16 cellular contexts compared by ENCODE assay signal in the genomic region with DNA sequence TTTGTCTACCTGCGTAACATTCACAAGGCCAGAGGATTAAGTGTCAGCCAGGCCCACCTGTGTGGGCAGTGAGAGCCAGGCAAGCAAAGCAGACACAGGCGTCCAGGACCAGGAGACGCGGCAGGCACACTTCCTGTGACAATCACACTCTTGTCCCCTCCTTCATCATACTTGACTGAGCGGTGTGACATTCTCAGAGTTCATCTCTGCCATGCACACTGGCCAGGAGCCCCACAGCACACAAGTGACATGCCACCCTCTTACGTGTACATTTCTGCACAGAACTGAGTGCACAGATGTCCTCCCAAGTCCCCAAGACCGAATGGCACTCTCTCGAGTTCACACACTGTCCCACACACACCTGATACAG. TPM values are rescaled to one million over a fixed set of nuclear protein-coding genes. Genes with fewer than 3 reads are reported as not detected.
DNase-seq lines count a peak whose midpoint lies in the region; ATAC-seq and TF ChIP-seq lines count a peak whose summit lies in the region.
"Had no signal": no experiment of that assay in that cellular context is flagged by ENCODE, and none has a peak within 500 bp of the region (broad histone marks: within the 10 kb centered on the region; RNA-seq: fewer than 3 reads in every experiment).

No MANE protein-coding gene starts in this region.

- no peak for ATAC-seq in naive thymus-derived CD4-positive, alpha-beta T cell
- no peak for ATAC-seq in left lung
- no peak for ATAC-seq in GM18517 (IDR thresholded peaks at IDR 0.05; ENCODE audit: unreplicated experiment)

- peak in 2 of 5 donors; percentile 19 to 45 for DNase-seq in CD8-positive, alpha-beta memory T cell
- no peak for DNase-seq in activated T-helper 1 cell treated with anti-CD3 and anti-CD28 coated beads, Interleukin-12 subunit alpha, Interleukin-12 subunit beta, Interleukin-2, Interleukin-4 antibody, amounts not matched to agents 30 ng/mL and 10 ng/mL and 1 ng/mL, durations not matched to agents 14 hours and 24 hours and 36 hours (ENCODE audit: low spot score)
- DNase-seq in naive thymus-derived CD4-positive, alpha-beta T cell = no peak
- no peak for DNase-seq in left lung
- no peak for DNase-seq in OCI-LY7 (ENCODE audit: low spot score)
- DNase-seq in NCI-H1436 (lab: John Stamatoyannopoulos, UW) = no peak
- DNase-seq: activated CD4-positive, alpha-beta T cell treated with anti-CD3 and anti-CD28 coated beads for 48 hours; AML-193; DMS79 treated with DMSO at 0.1 percent for 48 hours; effector CD4-positive, alpha-beta T cell; NCI-H1417; NCI-H2227 treated with DMSO at 0.1 percent for 48 hours; substantia nigra had no signal

- H2AFZ ChIP-seq in OCI-LY7 (ENCODE audit: low read length) = no peak overlapping the region

- H3K9ac ChIP-seq in BLaER1 treated with 17β-estradiol and CSF1 and Interleukin-3, amounts not matched to agents 10 nM and 100 nM = peak overlapping the region in 4 of 11 experiments; percentile 2 to 55 (median 48); a peak in 4 of 22 replicates

- H3K27ac ChIP-seq in BLaER1 treated with 17β-estradiol and CSF1 and Interleukin-3, amounts not matched to agents 10 nM and 100 nM = peak overlapping the region in 4 of 11 experiments; percentile 16 to 72 (median 58); a peak in 3 of 22 replicates
- no peak overlapping the region for H3K27ac ChIP-seq in CD8-positive, alpha-beta memory T cell (ENCODE audit: low read depth, low read length)
- H3K27ac ChIP-seq in naive thymus-derived CD4-positive, alpha-beta T cell (ENCODE audit: low read depth, low read length) = peak overlapping the region; percentile 54
- H3K27ac ChIP-seq in left lung (peak overlapping the region in 1 of 2 donors; percentile 29), OCI-LY7 (ENCODE audit: low read depth, low read length, poor library complexity, severe bottlenecking) (no peak overlapping the region)

- POLR2A ChIA-PET in CD8-positive, alpha-beta memory T cell (lab: Charles Lee) = no interaction called here
- POLR2A ChIA-PET in naive thymus-derived CD4-positive, alpha-beta T cell (lab: Charles Lee) = interaction anchor here (1.8 to 4.0 kb wide), 3 partner anchors 10 to 20 kb away, joined by 5 to 42 read pairs (median 18); partner anchors contain the start of gene PPP1R9B
- POLR2A ChIA-PET in OCI-LY7 (lab: Charles Lee) = interaction anchor here (0.7 kb wide), 1 partner anchor 27 kb away, joined by 3 read pairs; no protein-coding TSS in a partner anchor

- no peaks in the 10 kb centered on the region for H3K9me2 ChIP-seq in OCI-LY7 (ENCODE audit: insufficient read depth, low read length)

- peaks cover 27 to 93% (median 38%) of the 10 kb centered on the region in 3 donors for H3K36me3 Mint-ChIP-seq in CD8-positive, alpha-beta memory T cell
- peaks cover 74% of the 10 kb centered on the region for H3K36me3 Mint-ChIP-seq in activated T-helper 1 cell treated with anti-CD3 and anti-CD28 coated beads, Interleukin-12 subunit alpha, Interleukin-12 subunit beta, Interleukin-2, Interleukin-4 antibody, amounts not matched to agents 30 ng/mL and 10 ng/mL and 1 ng/mL, durations not matched to agents 14 hours and 24 hours and 36 hours (ENCODE audit: low read depth)
- peaks cover 5 to 73% (median 42%) of the 10 kb centered on the region in 5 donors for H3K36me3 Mint-ChIP-seq in naive thymus-derived CD4-positive, alpha-beta T cell

- H3K9me3 Mint-ChIP-seq in CD8-positive, alpha-beta memory T cell = no peaks in the 10 kb centered on the region
- no peaks in the 10 kb centered on the region for H3K9me3 Mint-ChIP-seq in activated T-helper 1 cell treated with anti-CD3 and anti-CD28 coated beads, Interleukin-12 subunit alpha, Interleukin-12 subunit beta, Interleukin-2, Interleukin-4 antibody, amounts not matched to agents 30 ng/mL and 10 ng/mL and 1 ng/mL, durations not matched to agents 14 hours and 24 hours and 36 hours
- H3K9me3 Mint-ChIP-seq in naive thymus-derived CD4-positive, alpha-beta T cell = no peaks in the 10 kb centered on the region

- H3K79me2 ChIP-seq in OCI-LY7 (ENCODE audit: insufficient read depth, low read depth, low read length) = peaks cover 18% of the 10 kb centered on the region

- no TSS peak for BruUV-seq in OCI-LY7 (replicated peaks; lab: Mats Ljungman, UMichigan)

- peaks cover 92 to 100% (median 100%) of the 10 kb centered on the region in 11 experiments for H4K20me1 ChIP-seq in BLaER1 treated with 17β-estradiol and CSF1 and Interleukin-3, amounts not matched to agents 10 nM and 100 nM
- H4K20me1 ChIP-seq in OCI-LY7 (ENCODE audit: insufficient read depth, low read length) = peaks cover 10% of the 10 kb centered on the region

- TF ChIP-seq CTCF in left lung (IDR thresholded peaks at IDR 0.05) (no peak), OCI-LY7 (conservative IDR thresholded peaks at IDR 0.05; ENCODE audit: low read length) (no peak)

- H3K4me2 ChIP-seq in BLaER1 treated with 17β-estradiol and CSF1 and Interleukin-3, amounts not matched to agents 10 nM and 100 nM = peak overlapping the region; percentile 85 to 99 (median 94); a peak in 21 of 22 replicates
- no peak overlapping the region for H3K4me2 ChIP-seq in OCI-LY7 (ENCODE audit: low read length)

- peaks cover 86 to 100% (median 98%) of the 10 kb centered on the region in 11 experiments for H3K36me3 ChIP-seq in BLaER1 treated with 17β-estradiol and CSF1 and Interleukin-3, amounts not matched to agents 10 nM and 100 nM
- peaks cover 45% of the 10 kb centered on the region for H3K36me3 ChIP-seq in CD8-positive, alpha-beta memory T cell (ENCODE audit: insufficient read depth, low read length)
- peaks cover 22 to 80% (median 31%) of the 10 kb centered on the region in 3 experiments for H3K36me3 ChIP-seq in naive thymus-derived CD4-positive, alpha-beta T cell (ENCODE audit: control insufficient read depth in 2 of 3, insufficient read depth in 3 of 3, low read length in 3 of 3)
- H3K36me3 ChIP-seq in left lung (peaks cover 0 to 86% of the 10 kb centered on the region in 2 donors), OCI-LY7 (ENCODE audit: insufficient read depth, low read length) (peaks cover 99% of the 10 kb centered on the region)

- H3K27me3 Mint-ChIP-seq in CD8-positive, alpha-beta memory T cell = peaks cover 0 to under 1% of the 10 kb centered on the region in 2 donors
- no peaks in the 10 kb centered on the region for H3K27me3 Mint-ChIP-seq in activated T-helper 1 cell treated with anti-CD3 and anti-CD28 coated beads, Interleukin-12 subunit alpha, Interleukin-12 subunit beta, Interleukin-2, Interleukin-4 antibody, amounts not matched to agents 30 ng/mL and 10 ng/mL and 1 ng/mL, durations not matched to agents 14 hours and 24 hours and 36 hours (ENCODE audit: insufficient read depth)
- no peaks in the 10 kb centered on the region for H3K27me3 Mint-ChIP-seq in naive thymus-derived CD4-positive, alpha-beta T cell

- CTCF ChIA-PET in CD8-positive, alpha-beta memory T cell (lab: Charles Lee) = interaction anchor here (1.0 to 5.3 kb wide), 8 partner anchors 10 to 59 kb away, joined by 3 to 52 read pairs (median 13); partner anchors contain the start of gene PPP1R9B
- CTCF ChIA-PET in naive thymus-derived CD4-positive, alpha-beta T cell (lab: Charles Lee) = interaction anchor here (1.0 to 3.9 kb wide), 4 partner anchors 8 to 20 kb away, joined by 3 to 59 read pairs (median 43); partner anchors contain the start of gene PPP1R9B
- CTCF ChIA-PET in OCI-LY7 (lab: Charles Lee; ENCODE audit: unreplicated experiment) = no interaction called here

- intact Hi-C loops in activated T-helper 1 cell treated with anti-CD3 and anti-CD28 coated beads, Interleukin-12 subunit alpha, Interleukin-12 subunit beta, Interleukin-2, Interleukin-4 antibody, amounts not matched to agents 30 ng/mL and 10 ng/mL and 1 ng/mL, durations not matched to agents 14 hours and 24 hours and 36 hours (cut with micrococcal nuclease) = loop anchor here (2.0 kb wide), 1 partner anchor 57 kb away; no protein-coding TSS in a partner anchor
- intact Hi-C loops in naive thymus-derived CD4-positive, alpha-beta T cell (cut with micrococcal nuclease) = loop anchor here (2.0 to 10.0 kb wide), 2 partner anchors 57 to 563 kb away; partner anchors contain the start of gene ANKRD40 (in 1 of the 2)
- intact Hi-C loops in left lung (cut with DNase I) (no loop called here), OCI-LY7 (cut with micrococcal nuclease; ENCODE audit: unreplicated experiment) (no loop called here)

- peak overlapping the region in 4 of 10 experiments; percentile 6 to 49 (median 40); a peak in 6 of 20 replicates for H3K4me3 ChIP-seq in BLaER1 treated with 17β-estradiol and CSF1 and Interleukin-3, amounts not matched to agents 10 nM and 100 nM
- H3K4me3 ChIP-seq in CD8-positive, alpha-beta memory T cell (ENCODE audit: low read length) = no peak overlapping the region
- no peak overlapping the region for H3K4me3 ChIP-seq in naive thymus-derived CD4-positive, alpha-beta T cell (ENCODE audit: low read length)
- no peak overlapping the region for H3K4me3 ChIP-seq in left lung
- no peak overlapping the region for H3K4me3 ChIP-seq in OCI-LY7 (ENCODE audit: low read depth, low read length, poor library complexity, severe bottlenecking)

- peak overlapping the region; percentile 79 to 98 (median 90) for H3K27ac Mint-ChIP-seq in CD8-positive, alpha-beta memory T cell
- peak overlapping the region; percentile 87 for H3K27ac Mint-ChIP-seq in activated T-helper 1 cell treated with anti-CD3 and anti-CD28 coated beads, Interleukin-12 subunit alpha, Interleukin-12 subunit beta, Interleukin-2, Interleukin-4 antibody, amounts not matched to agents 30 ng/mL and 10 ng/mL and 1 ng/mL, durations not matched to agents 14 hours and 24 hours and 36 hours
- peak overlapping the region; percentile 72 to 92 (median 87) for H3K27ac Mint-ChIP-seq in naive thymus-derived CD4-positive, alpha-beta T cell

- peaks cover 59 to 86% (median 73%) of the 10 kb centered on the region in 10 experiments for H3K4me1 ChIP-seq in BLaER1 treated with 17β-estradiol and CSF1 and Interleukin-3, amounts not matched to agents 10 nM and 100 nM
- H3K4me1 ChIP-seq in CD8-positive, alpha-beta memory T cell (ENCODE audit: insufficient read depth, low read length) = peaks cover 74% of the 10 kb centered on the region
- peaks cover 47 to 52% of the 10 kb centered on the region in 2 donors for H3K4me1 ChIP-seq in naive thymus-derived CD4-positive, alpha-beta T cell (ENCODE audit: control insufficient read depth in 2 of 2, insufficient read depth in 2 of 2, low read length in 2 of 2)
- H3K4me1 ChIP-seq in left lung (peaks cover 24 to 79% of the 10 kb centered on the region in 2 donors), OCI-LY7 (ENCODE audit: insufficient read depth, low read length, poor library complexity, severe bottlenecking) (peaks cover 39% of the 10 kb centered on the region)

- peaks cover 68 to 89% (median 76%) of the 10 kb centered on the region in 3 donors for H3K4me1 Mint-ChIP-seq in CD8-positive, alpha-beta memory T cell
- H3K4me1 Mint-ChIP-seq in activated T-helper 1 cell treated with anti-CD3 and anti-CD28 coated beads, Interleukin-12 subunit alpha, Interleukin-12 subunit beta, Interleukin-2, Interleukin-4 antibody, amounts not matched to agents 30 ng/mL and 10 ng/mL and 1 ng/mL, durations not matched to agents 14 hours and 24 hours and 36 hours (ENCODE audit: low read depth) = peaks cover 92% of the 10 kb centered on the region
- peaks cover 62 to 90% (median 78%) of the 10 kb centered on the region in 7 donors for H3K4me1 Mint-ChIP-seq in naive thymus-derived CD4-positive, alpha-beta T cell

- no peaks in the 10 kb centered on the region for H3K9me3 ChIP-seq in BLaER1 treated with 17β-estradiol and CSF1 and Interleukin-3, amounts not matched to agents 10 nM and 100 nM (replicated peaks in 1 of 11)
- H3K9me3 ChIP-seq in CD8-positive, alpha-beta memory T cell (ENCODE audit: low read length) = no peaks in the 10 kb centered on the region
- no peaks in the 10 kb centered on the region for H3K9me3 ChIP-seq in naive thymus-derived CD4-positive, alpha-beta T cell (ENCODE audit: control insufficient read depth in 2 of 3, low read length in 3 of 3)
- H3K9me3 ChIP-seq in left lung = no peaks in the 10 kb centered on the region
- H3K9me3 ChIP-seq in OCI-LY7 (ENCODE audit: low read length) = no peaks in the 10 kb centered on the region

- H3K4me3 Mint-ChIP-seq in CD8-positive, alpha-beta memory T cell = peak overlapping the region; percentile 63 to 86 (median 74)
- peak overlapping the region; percentile 60 for H3K4me3 Mint-ChIP-seq in activated T-helper 1 cell treated with anti-CD3 and anti-CD28 coated beads, Interleukin-12 subunit alpha, Interleukin-12 subunit beta, Interleukin-2, Interleukin-4 antibody, amounts not matched to agents 30 ng/mL and 10 ng/mL and 1 ng/mL, durations not matched to agents 14 hours and 24 hours and 36 hours
- peak overlapping the region; percentile 60 to 91 (median 68) for H3K4me3 Mint-ChIP-seq in naive thymus-derived CD4-positive, alpha-beta T cell

- H3K27me3 ChIP-seq in BLaER1 treated with 17β-estradiol and CSF1 and Interleukin-3, amounts not matched to agents 10 nM and 100 nM = no peaks in the 10 kb centered on the region
- H3K27me3 ChIP-seq in CD8-positive, alpha-beta memory T cell (ENCODE audit: insufficient read depth, low read length, poor library complexity, severe bottlenecking) = no peaks in the 10 kb centered on the region
- no peaks in the 10 kb centered on the region for H3K27me3 ChIP-seq in naive thymus-derived CD4-positive, alpha-beta T cell (ENCODE audit: control insufficient read depth in 2 of 2, insufficient read depth in 2 of 2, low read length in 2 of 2)
- no peaks in the 10 kb centered on the region for H3K27me3 ChIP-seq in left lung

RNA-seq across cellular contexts. Expression of gene PPP1R9B, which starts 8.7 kb away (rescaled TPM):
- total RNA-seq in CD8-positive, alpha-beta memory T cell = 10 to 100 TPM; 86.9 to 89.0 TPM
- 1.7 TPM for polyA plus RNA-seq in CD8-positive, alpha-beta memory T cell
- 97.1 and 101 TPM in 2 replicates for total RNA-seq in activated T-helper 1 cell treated with anti-CD3 and anti-CD28 coated beads, Interleukin-12 subunit alpha, Interleukin-12 subunit beta, Interleukin-2, Interleukin-4 antibody, amounts not matched to agents 30 ng/mL and 10 ng/mL and 1 ng/mL, durations not matched to agents 14 hours and 24 hours and 36 hours
- total RNA-seq in naive thymus-derived CD4-positive, alpha-beta T cell = 100 to 1,000 TPM in 2 of 5 experiments, 10 to 100 TPM in 3; 63.1 to 142 (median 69.1) TPM
- polyA plus RNA-seq in naive thymus-derived CD4-positive, alpha-beta T cell = under 1 TPM; 0.63 to 0.72 TPM
- total RNA-seq in left lung = 10 to 100 TPM; 67.4 to 86.6 TPM
- total RNA-seq in OCI-LY7 (2014; rRNA removed; shearing (Covaris generic)) = 45.3 and 73.2 TPM in 2 replicates
- total RNA-seq in OCI-LY7 (2022) = 73.9 and 87.0 TPM in 2 replicates

RNA-seq across cellular contexts. Expression of gene SAMD14, which starts 11.8 kb away (rescaled TPM):
- total RNA-seq in CD8-positive, alpha-beta memory T cell = 1 to 10 TPM in 1 of 2 experiments, under 1 TPM in 1; 0.92 to 1.3 TPM
- not detected for polyA plus RNA-seq in CD8-positive, alpha-beta memory T cell
- total RNA-seq in activated T-helper 1 cell treated with anti-CD3 and anti-CD28 coated beads, Interleukin-12 subunit alpha, Interleukin-12 subunit beta, Interleukin-2, Interleukin-4 antibody, amounts not matched to agents 30 ng/mL and 10 ng/mL and 1 ng/mL, durations not matched to agents 14 hours and 24 hours and 36 hours = 1.6 and 3.6 TPM in 2 replicates
- total RNA-seq in naive thymus-derived CD4-positive, alpha-beta T cell = under 1 TPM in 2 of 5 experiments, not detected in 3; 0.70 to 0.78 TPM
- polyA plus RNA-seq in naive thymus-derived CD4-positive, alpha-beta T cell = not detected
- total RNA-seq in left lung (10 to 100 TPM in 1 of 2 donors, 1 to 10 TPM in 1; 8.4 to 10.2 TPM), OCI-LY7 (2022) (0.13 and 0.59 TPM in 2 replicates)
- not detected in 2 replicates for total RNA-seq in OCI-LY7 (2014; rRNA removed; shearing (Covaris generic))

RNA-seq across cellular contexts. Expression of gene SGCA, which starts 24.1 kb away (rescaled TPM):
- under 1 TPM in 1 of 2 experiments, not detected in 1; 0.31 TPM for total RNA-seq in CD8-positive, alpha-beta memory T cell
- not detected for polyA plus RNA-seq in CD8-positive, alpha-beta memory T cell
- 0.32 and 0.49 TPM in 2 replicates for total RNA-seq in activated T-helper 1 cell treated with anti-CD3 and anti-CD28 coated beads, Interleukin-12 subunit alpha, Interleukin-12 subunit beta, Interleukin-2, Interleukin-4 antibody, amounts not matched to agents 30 ng/mL and 10 ng/mL and 1 ng/mL, durations not matched to agents 14 hours and 24 hours and 36 hours
- total RNA-seq in naive thymus-derived CD4-positive, alpha-beta T cell = under 1 TPM in 1 of 5 experiments, not detected in 4; 0.69 TPM
- not detected for polyA plus RNA-seq in naive thymus-derived CD4-positive, alpha-beta T cell
- total RNA-seq in left lung = 10 to 100 TPM in 1 of 2 donors, 1 to 10 TPM in 1; 8.3 to 18.5 TPM
- total RNA-seq in OCI-LY7 (2014; rRNA removed; shearing (Covaris generic)) = 0.57 TPM in 1 of 2 replicates, not detected in the other
- total RNA-seq in OCI-LY7 (2022) = 1.1 TPM in 1 of 2 replicates, not detected in the other
- total RNA-seq: T-helper 2 cell treated with Interferon-gamma antibody and Interleukin-4, amounts not matched to agents 100 ng/mL and 5 ng/mL, for 36 hours had no signal

RNA-seq across cellular contexts. Expression of gene PDK2, which starts 46.6 kb away (rescaled TPM):
- total RNA-seq in CD8-positive, alpha-beta memory T cell = 10 to 100 TPM; 19.5 to 22.4 TPM
- polyA plus RNA-seq in CD8-positive, alpha-beta memory T cell = 41.2 TPM
- total RNA-seq in activated T-helper 1 cell treated with anti-CD3 and anti-CD28 coated beads, Interleukin-12 subunit alpha, Interleukin-12 subunit beta, Interleukin-2, Interleukin-4 antibody, amounts not matched to agents 30 ng/mL and 10 ng/mL and 1 ng/mL, durations not matched to agents 14 hours and 24 hours and 36 hours = 13.7 and 16.9 TPM in 2 replicates
- total RNA-seq in naive thymus-derived CD4-positive, alpha-beta T cell = 10 to 100 TPM; 16.7 to 48.3 (median 22.5) TPM
- polyA plus RNA-seq in naive thymus-derived CD4-positive, alpha-beta T cell = 10 to 100 TPM; 37.2 to 50.4 TPM
- 10 to 100 TPM; 20.7 to 32.0 TPM for total RNA-seq in left lung
- total RNA-seq in OCI-LY7 (2014; rRNA removed; shearing (Covaris generic)) = 10.4 and 21.8 TPM in 2 replicates
- total RNA-seq in OCI-LY7 (2022) = 27.7 and 30.1 TPM in 2 replicates

RNA-seq across cellular contexts. Expression of gene COL1A1, which starts 59.7 kb away (rescaled TPM):
- under 1 TPM; 0.39 to 0.42 TPM for total RNA-seq in CD8-positive, alpha-beta memory T cell
- polyA plus RNA-seq in CD8-positive, alpha-beta memory T cell = not detected
- 1.2 and 2.0 TPM in 2 replicates for total RNA-seq in activated T-helper 1 cell treated with anti-CD3 and anti-CD28 coated beads, Interleukin-12 subunit alpha, Interleukin-12 subunit beta, Interleukin-2, Interleukin-4 antibody, amounts not matched to agents 30 ng/mL and 10 ng/mL and 1 ng/mL, durations not matched to agents 14 hours and 24 hours and 36 hours
- 10 to 100 TPM in 1 of 5 experiments, 1 to 10 TPM in 3, under 1 TPM in 1; 0.36 to 12.6 (median 1.2) TPM for total RNA-seq in naive thymus-derived CD4-positive, alpha-beta T cell
- not detected for polyA plus RNA-seq in naive thymus-derived CD4-positive, alpha-beta T cell
- total RNA-seq in left lung (1,000 to 10,000 TPM in 1 of 2 donors, 100 to 1,000 TPM in 1; 867 to 4,830 TPM), OCI-LY7 (2022) (not detected in 2 replicates)
- total RNA-seq in OCI-LY7 (2014; rRNA removed; shearing (Covaris generic)) = not detected in 2 replicates

Comparison
In these comparisons a context has a peak if more than half of its experiments do, and no peak if none do; other contexts are left out.
1. intact Hi-C loops: an anchor here in activated T-helper 1 cell treated with anti-CD3 and anti-CD28 coated beads, Interleukin-12 subunit alpha, Interleukin-12 subunit beta, Interleukin-2, Interleukin-4 antibody, amounts not matched to agents 30 ng/mL and 10 ng/mL and 1 ng/mL, durations not matched to agents 14 hours and 24 hours and 36 hours (2.0 kb wide) and naive thymus-derived CD4-positive, alpha-beta T cell (2.0 to 10.0 kb wide); none called in left lung and OCI-LY7.